In genomic region chr7:4882169-4882741, GRCh38 we compare ENCODE assay signal across 9 cellular contexts. TPM values are rescaled to one million over a fixed set of nuclear protein-coding genes. Genes with fewer than 3 reads are reported as not detected.
A peak's percentile ranks its signal among the peaks of the same experiment; 100 is the strongest.
DNase-seq lines count a peak whose midpoint lies in the region; ATAC-seq and TF ChIP-seq lines count a peak whose summit lies in the region.
"Had no signal": no experiment of that assay in that cellular context is flagged by ENCODE, and none has a peak within 500 bp of the region (broad histone marks: within the 10 kb centered on the region; RNA-seq: fewer than 3 reads in every experiment).

No MANE protein-coding gene starts in this region.

- no peaks in the 10 kb centered on the region for H4K20me1 ChIP-seq in osteoblast (ENCODE audit: insufficient read depth, low read length)

- ATAC-seq in activated T-helper 17 cell treated with anti-CD3 and anti-CD28 coated beads, Interleukin-2, amount 50 U/mL, for 72 hours (replicated peaks), result no peak
- peak; percentile 67 to 79 (median 74) for ATAC-seq in heart left ventricle
- ATAC-seq: Panc1 had no signal

- DNase-seq in H7 (peak; percentile 72), heart left ventricle (peak in 4 of 5 donors; percentile 72 to 84 (median 74)), osteoblast (ENCODE audit: insufficient read length, low spot score, missing footprints) (peak; percentile 98), A172 (ENCODE audit: low spot score) (no peak), 8988T (no peak), HPDE6-E6E7 (ENCODE audit: extremely low spot score) (no peak)
- no peak for DNase-seq in stimulated activated naive CD4-positive, alpha-beta T cell (lab: John Stamatoyannopoulos, UW)

- H3K27ac ChIP-seq in heart left ventricle (peak overlapping the region; percentile 67 to 93 (median 84)), osteoblast (ENCODE audit: low read depth, low read length) (peak overlapping the region; percentile 76)

- peak overlapping the region; percentile 58 for H3K4me3 Mint-ChIP-seq in activated T-helper 17 cell treated with anti-CD3 and anti-CD28 coated beads, Interleukin-2, amount 50 U/mL, for 72 hours

- peaks cover 0 to 37% (median 10%) of the 10 kb centered on the region in 12 donors for H3K4me1 ChIP-seq in heart left ventricle
- H3K4me1 ChIP-seq in osteoblast (ENCODE audit: insufficient read depth, low read length), result peaks cover 10% of the 10 kb centered on the region

- no peaks in the 10 kb centered on the region for H3K9me3 ChIP-seq in heart left ventricle
- H3K9me3 ChIP-seq in osteoblast (ENCODE audit: low read depth, low read length), result no peaks in the 10 kb centered on the region

- no peaks in the 10 kb centered on the region for H3K79me2 ChIP-seq in osteoblast (ENCODE audit: insufficient read depth, low read length)

- H3K4me1 Mint-ChIP-seq in activated T-helper 17 cell treated with anti-CD3 and anti-CD28 coated beads, Interleukin-2, amount 50 U/mL, for 72 hours, result peaks cover 6% of the 10 kb centered on the region

- peak overlapping the region; percentile 60 for H3K4me3 ChIP-seq in H7 (ENCODE audit: insufficient read depth, low read depth, low read length)
- H3K4me3 ChIP-seq in heart left ventricle, result peak overlapping the region in 11 of 12 donors; percentile 53 to 83 (median 72)
- H3K4me3 ChIP-seq in osteoblast (ENCODE audit: insufficient read depth, low read length), result peak overlapping the region; percentile 73

- peak overlapping the region; percentile 97 for H2AFZ ChIP-seq in osteoblast (ENCODE audit: low read length)

- intact Hi-C loops in heart left ventricle (cut with DNase I), result loop anchor here in 9 of 10 donors (2.0 to 10.0 kb wide), 14 partner anchors 35 to 277 kb away; partner anchors contain the start of gene FOXK1 (in 2 of the 9)

- peaks cover 15% of the 10 kb centered on the region for H3K27me3 Mint-ChIP-seq in activated T-helper 17 cell treated with anti-CD3 and anti-CD28 coated beads, Interleukin-2, amount 50 U/mL, for 72 hours

- TF ChIP-seq CTCF in heart left ventricle (IDR thresholded peaks at IDR 0.05) (no peak), osteoblast (IDR thresholded peaks at IDR 0.05; ENCODE audit: extremely low read depth, low read depth, low read length) (no peak)

- no peak overlapping the region for H3K27ac Mint-ChIP-seq in activated T-helper 17 cell treated with anti-CD3 and anti-CD28 coated beads, Interleukin-2, amount 50 U/mL, for 72 hours

- 4 to 7% (median 5%) methylated on average over 25 of the region's 25 CpGs for WGBS in heart left ventricle, 4 donors

- no peaks in the 10 kb centered on the region for H3K9me3 Mint-ChIP-seq in activated T-helper 17 cell treated with anti-CD3 and anti-CD28 coated beads, Interleukin-2, amount 50 U/mL, for 72 hours

- peaks cover 8% of the 10 kb centered on the region; the same call in 1 of the 2 replicates for H3K27me3 ChIP-seq in H7 (ENCODE audit: control insufficient read depth, insufficient read depth, low read length)
- H3K27me3 ChIP-seq in heart left ventricle, result peaks cover 0 to 24% (median 0%) of the 10 kb centered on the region in 9 donors
- H3K27me3 ChIP-seq in osteoblast (ENCODE audit: insufficient read depth, low read length), result peaks cover 4% of the 10 kb centered on the region

- peak in 1 of 2 donors; percentile 30 for TF ChIP-seq POLR2A in heart left ventricle (IDR thresholded peaks at IDR 0.05)

- H3K36me3 Mint-ChIP-seq in activated T-helper 17 cell treated with anti-CD3 and anti-CD28 coated beads, Interleukin-2, amount 50 U/mL, for 72 hours (ENCODE audit: low read depth), result no peaks in the 10 kb centered on the region

- H3K36me3 ChIP-seq in H7 (replicated peaks; ENCODE audit: control insufficient read depth, insufficient read depth, low read length) (no peaks in the 10 kb centered on the region), heart left ventricle (peaks cover 0 to 7% (median 3%) of the 10 kb centered on the region in 9 donors), osteoblast (ENCODE audit: insufficient read depth, low read length) (no peaks in the 10 kb centered on the region)

- peak overlapping the region; percentile 82 for H3K4me2 ChIP-seq in osteoblast (ENCODE audit: insufficient read depth, low read length)

RNA-seq across cellular contexts. Expression of gene RADIL, which starts 1.3 kb away (rescaled TPM):
- 9.8 and 14.1 TPM in 2 replicates for total RNA-seq in H7 (2014; rRNA removed; shearing (Covaris generic))
- total RNA-seq in activated T-helper 17 cell treated with anti-CD3 and anti-CD28 coated beads, Interleukin-2, amount 50 U/mL, for 72 hours, result under 1 TPM; 0.08 to 0.56 TPM
- total RNA-seq in heart left ventricle, result 1 to 10 TPM; 1.1 to 9.0 (median 3.4) TPM
- 1 to 10 TPM; 2.1 to 3.5 TPM for polyA plus RNA-seq in heart left ventricle
- total RNA-seq in osteoblast, result 0.29 and 1.1 TPM in 2 replicates
- total RNA-seq in A172 (2014; rRNA removed; shearing (Covaris generic)), result 1.9 and 5.1 TPM in 2 replicates

RNA-seq across cellular contexts. Expression of gene PAPOLB, which starts 20.4 kb away (rescaled TPM):
- 0.14 TPM in 1 of 2 replicates, not detected in the other for total RNA-seq in H7 (2014; rRNA removed; shearing (Covaris generic))
- not detected for total RNA-seq in activated T-helper 17 cell treated with anti-CD3 and anti-CD28 coated beads, Interleukin-2, amount 50 U/mL, for 72 hours
- total RNA-seq in heart left ventricle (under 1 TPM in 4 of 9 donors, not detected in 5; 0.05 to 0.38 (median 0.09) TPM), osteoblast (under 0.01 and 0.36 TPM in 2 replicates)
- under 1 TPM; 0.03 to 0.11 TPM for polyA plus RNA-seq in heart left ventricle
- total RNA-seq in A172 (2014; rRNA removed; shearing (Covaris generic)), result not detected in 2 replicates

Comparison
In these comparisons a context has a peak if more than half of its experiments do, and no peak if none do; other contexts are left out.
1. DNase-seq: peak in H7 (single experiment), heart left ventricle (4 of 5) and osteoblast (single experiment); none in A172 (single experiment), 8988T (single experiment), HPDE6-E6E7 (single experiment) and stimulated activated naive CD4-positive, alpha-beta T cell (0 of 6).
2. Peak in every context shown above with its lines, with median percentiles within 50 percentile points of each other: H3K4me3 ChIP-seq.